In genomic region chr7:156560075-156560474, GRCh38 we compare ENCODE assay signal across 18 cellular contexts.
A peak's percentile ranks its signal among the peaks of the same experiment; 100 is the strongest.
DNase-seq lines count a peak whose midpoint lies in the region; ATAC-seq and TF ChIP-seq lines count a peak whose summit lies in the region.
"Had no signal": no experiment of that assay in that cellular context is flagged by ENCODE, and none has a peak within 500 bp of the region (broad histone marks: within the 10 kb centered on the region; RNA-seq: fewer than 3 reads in every experiment).

No MANE protein-coding gene starts in this region.

- no peaks in the 10 kb centered on the region for H3K27me3 Mint-ChIP-seq in neural crest cell (ENCODE audit: low read depth)
- H3K27me3 Mint-ChIP-seq: IgD-negative memory B cell had no signal

- in situ Hi-C loops in astrocyte of the spinal cord (cut with HindIII; ENCODE audit: low sequenced_read_pairs): no loop called here

- peaks cover 11% of the 10 kb centered on the region for H3K9me3 Mint-ChIP-seq in neural crest cell

- no peaks in the 10 kb centered on the region for H3K36me3 ChIP-seq in KMS-11 (ENCODE audit: insufficient read depth)
- H3K36me3 ChIP-seq: pancreas, Peyer's patch, upper lobe of left lung had no signal

- peaks cover 6% of the 10 kb centered on the region for H3K36me3 Mint-ChIP-seq in neural crest cell (ENCODE audit: low read depth)

- H4K20me1 ChIP-seq in KMS-11 (ENCODE audit: insufficient read depth): no peaks in the 10 kb centered on the region

- H3K4me1 Mint-ChIP-seq in neural crest cell: no peaks in the 10 kb centered on the region
- H3K4me1 Mint-ChIP-seq: activated CD4-positive, alpha-beta memory T cell treated with anti-CD3 and anti-CD28 coated beads, Interleukin-2, amount 10 ng/mL, durations not matched to agents 7 days and 5 days had no signal

- no peaks in the 10 kb centered on the region for H3K4me1 ChIP-seq in KMS-11 (ENCODE audit: low read depth, poor library complexity, severe bottlenecking)
- H3K4me1 ChIP-seq: pancreas, Peyer's patch, upper lobe of left lung had no signal

- peak; percentile 6 for DNase-seq in NCI-H146 (lab: John Stamatoyannopoulos, UW)
- no peak for DNase-seq in NCI-H146 treated with DMSO at 0.1 percent for 48 hours (lab: John Stamatoyannopoulos, UW; ENCODE audit: unreplicated experiment)
- DNase-seq in astrocyte of the spinal cord (ENCODE audit: low read depth, low spot score): no peak
- DNase-seq in neural crest cell (ENCODE audit: low read depth, low spot score): no peak
- no peak for DNase-seq in NOMO-1 treated with dmso at 0.1 percent for 144 hours (lab: John Stamatoyannopoulos, UW; ENCODE audit: unreplicated experiment)
- DNase-seq: activated CD4-positive, alpha-beta memory T cell treated with anti-CD3 and anti-CD28 coated beads, Interleukin-2, amount 10 ng/mL, durations not matched to agents 7 days and 5 days; activated naive CD4-positive, alpha-beta T cell treated with anti-CD3 and anti-CD28 coated beads for 36 hours; hippocampal formation; NCI-H2081 treated with DMSO at 0.1 percent for 48 hours; pancreas; stimulated activated CD8-positive, alpha-beta memory T cell treated with anti-CD3 and anti-CD28 coated beads, Interleukin-4, amount 100 ng/mL, for 48 hours; T-helper 2 cell; upper lobe of left lung had no signal

- H3K4me2 ChIP-seq in KMS-11: no peak overlapping the region

- no peaks in the 10 kb centered on the region for H3K79me2 ChIP-seq in KMS-11 (ENCODE audit: insufficient read depth, low read depth)

- no peak overlapping the region for H3K27ac Mint-ChIP-seq in neural crest cell (ENCODE audit: unreplicated experiment)
- H3K27ac Mint-ChIP-seq: activated CD4-positive, alpha-beta memory T cell treated with anti-CD3 and anti-CD28 coated beads, Interleukin-2, amount 10 ng/mL, durations not matched to agents 7 days and 5 days; activated naive CD4-positive, alpha-beta T cell treated with anti-CD3 and anti-CD28 coated beads for 36 hours; IgD-negative memory B cell had no signal

- TF ChIP-seq CTCF in KMS-11 (conservative IDR thresholded peaks at IDR 0.05; ENCODE audit: low read depth, low read length) (peak; percentile 18; the same call in 1 of the 2 replicates), astrocyte of the spinal cord (IDR thresholded peaks at IDR 0.05; ENCODE audit: low read depth, low read length) (peak; percentile 17), neural crest cell (conservative IDR thresholded peaks at IDR 0.05) (peak; percentile 49)

- H3K4me3 Mint-ChIP-seq in neural crest cell: no peak overlapping the region
- H3K4me3 Mint-ChIP-seq: activated CD4-positive, alpha-beta memory T cell treated with anti-CD3 and anti-CD28 coated beads, Interleukin-2, amount 10 ng/mL, durations not matched to agents 7 days and 5 days; activated naive CD4-positive, alpha-beta T cell treated with anti-CD3 and anti-CD28 coated beads for 36 hours; IgD-negative memory B cell had no signal

- no peak for ATAC-seq in GM21390 (IDR thresholded peaks at IDR 0.05; ENCODE audit: unreplicated experiment)
- ATAC-seq in GM18867 (IDR thresholded peaks at IDR 0.05; ENCODE audit: unreplicated experiment): no peak
- ATAC-seq: pancreas had no signal

- H3K27ac ChIP-seq in KMS-11: no peak overlapping the region
- H3K27ac ChIP-seq: pancreas, Peyer's patch, upper lobe of left lung had no signal

- H3K4me3 ChIP-seq in KMS-11 (IDR thresholded peaks at IDR 0.05; ENCODE audit: insufficient read depth, low read depth, low read length): no peak overlapping the region
- no peak overlapping the region for H3K4me3 ChIP-seq in astrocyte of the spinal cord (ENCODE audit: low read depth, low read length)
- H3K4me3 ChIP-seq: pancreas, Peyer's patch, upper lobe of left lung had no signal

- no peaks in the 10 kb centered on the region for H3K27me3 ChIP-seq in KMS-11 (ENCODE audit: insufficient read depth, low read depth)
- H3K27me3 ChIP-seq: pancreas, Peyer's patch, upper lobe of left lung had no signal

- no peak overlapping the region for H2AFZ ChIP-seq in KMS-11 (ENCODE audit: low read depth)

- no peak overlapping the region for H3K9ac ChIP-seq in KMS-11
